In genomic region chr3:47140973-47141461, GRCh38 we compare ENCODE assay signal across 8 cellular contexts. TPM values are rescaled to one million over a fixed set of nuclear protein-coding genes. Genes with fewer than 3 reads are reported as not detected.
A peak's percentile ranks its signal among the peaks of the same experiment; 100 is the strongest.
DNase-seq lines count a peak whose midpoint lies in the region; ATAC-seq and TF ChIP-seq lines count a peak whose summit lies in the region.
"Not testable (repeated sequence)": the region's sequence is repeated elsewhere in the genome, so short reads cannot be mapped to it uniquely, and the experiment has no call there.

No MANE protein-coding gene starts in this region.

- H3K4me2 ChIP-seq in KMS-11: 0 out of 2 replicates have a peak overlapping the region, but pooled peaks have one; percentile 25

- H3K27ac ChIP-seq in KMS-11: not testable (repeated sequence)

- H3K36me3 Mint-ChIP-seq in activated CD4-positive, alpha-beta T cell treated with anti-CD3 and anti-CD28 coated beads, Interleukin-2, amount 10 ng/mL, durations not matched to agents 7 days and 5 days (ENCODE audit: low read depth); osteocyte (ENCODE audit: unreplicated experiment): not testable (repeated sequence)

- H3K79me2 ChIP-seq in KMS-11 (ENCODE audit: insufficient read depth, low read depth): peaks cover 54% of the 10 kb centered on the region; the same call in 1 of the 2 replicates

- H3K4me3 ChIP-seq in KMS-11 (IDR thresholded peaks at IDR 0.05; ENCODE audit: insufficient read depth, low read depth, low read length): not testable (repeated sequence)

- H3K9ac ChIP-seq in KMS-11: not testable (repeated sequence)

- peak overlapping the region; percentile 22 for H3K4me3 Mint-ChIP-seq in activated CD4-positive, alpha-beta T cell treated with anti-CD3 and anti-CD28 coated beads, Interleukin-2, amount 10 ng/mL, durations not matched to agents 7 days and 5 days
- not testable (repeated sequence) for H3K4me3 Mint-ChIP-seq in osteocyte (ENCODE audit: unreplicated experiment)

- ATAC-seq in GM19025 (IDR thresholded peaks at IDR 0.05; ENCODE audit: low read depth, unreplicated experiment): peak; percentile 87
- ATAC-seq in GM21717 (IDR thresholded peaks at IDR 0.05; ENCODE audit: unreplicated experiment): peak; percentile 71
- ATAC-seq in HG03064 (IDR thresholded peaks at IDR 0.05; ENCODE audit: low read depth, unreplicated experiment): peak; percentile 78

- TF ChIP-seq POLR2A in erythroblast (IDR thresholded peaks at IDR 0.05; ENCODE audit: low read length): not testable (repeated sequence)

- not testable (repeated sequence) for H3K27me3 ChIP-seq in KMS-11 (ENCODE audit: insufficient read depth, low read depth)

- not testable (repeated sequence) for TF ChIP-seq CTCF in KMS-11 (conservative IDR thresholded peaks at IDR 0.05; ENCODE audit: low read depth, low read length); osteocyte (IDR thresholded peaks at IDR 0.05)

- not testable (repeated sequence) for H3K9me3 Mint-ChIP-seq in activated CD4-positive, alpha-beta T cell treated with anti-CD3 and anti-CD28 coated beads, Interleukin-2, amount 10 ng/mL, durations not matched to agents 7 days and 5 days; osteocyte (ENCODE audit: unreplicated experiment)

- H3K27me3 Mint-ChIP-seq in activated CD4-positive, alpha-beta T cell treated with anti-CD3 and anti-CD28 coated beads, Interleukin-2, amount 10 ng/mL, durations not matched to agents 7 days and 5 days; osteocyte (ENCODE audit: unreplicated experiment): not testable (repeated sequence)

- peaks cover 16% of the 10 kb centered on the region for H3K4me1 ChIP-seq in KMS-11 (ENCODE audit: low read depth, poor library complexity, severe bottlenecking)

- not testable (repeated sequence) for H3K36me3 ChIP-seq in KMS-11 (ENCODE audit: insufficient read depth)

- H3K27ac Mint-ChIP-seq in activated CD4-positive, alpha-beta T cell treated with anti-CD3 and anti-CD28 coated beads, Interleukin-2, amount 10 ng/mL, durations not matched to agents 7 days and 5 days: peak overlapping the region; percentile 72
- peak overlapping the region; percentile 60 for H3K27ac Mint-ChIP-seq in osteocyte (ENCODE audit: unreplicated experiment)

- not testable (repeated sequence) for H2AFZ ChIP-seq in KMS-11 (ENCODE audit: low read depth)

- POLR2A ChIA-PET in activated CD4-positive, alpha-beta T cell treated with anti-CD3 and anti-CD28 coated beads, Interleukin-2, amount 10 ng/mL, durations not matched to agents 7 days and 5 days (lab: Charles Lee): not testable (repeated sequence)

- CTCF ChIA-PET in activated CD4-positive, alpha-beta T cell treated with anti-CD3 and anti-CD28 coated beads, Interleukin-2, amount 10 ng/mL, durations not matched to agents 7 days and 5 days (lab: Charles Lee): interaction anchor here (1.3 kb wide), 1 partner anchor 23 kb away, joined by 3 read pairs; the partner anchor contains the start of gene SETD2

- not testable (repeated sequence) for H4K20me1 ChIP-seq in KMS-11 (ENCODE audit: insufficient read depth)

- peaks cover 37% of the 10 kb centered on the region for H3K4me1 Mint-ChIP-seq in activated CD4-positive, alpha-beta T cell treated with anti-CD3 and anti-CD28 coated beads, Interleukin-2, amount 10 ng/mL, durations not matched to agents 7 days and 5 days
- H3K4me1 Mint-ChIP-seq in osteocyte (ENCODE audit: unreplicated experiment): peaks cover 21% of the 10 kb centered on the region

- DNase-seq in DMS53 treated with DMSO at 0.1 percent for 48 hours (lab: John Stamatoyannopoulos, UW; ENCODE audit: unreplicated experiment) (peak; percentile 13), erythroblast (lab: John Stamatoyannopoulos, UW) (peak; percentile 38 to 67)
- DNase-seq in activated CD4-positive, alpha-beta T cell treated with anti-CD3 and anti-CD28 coated beads, Interleukin-2, amount 10 ng/mL, durations not matched to agents 7 days and 5 days: peak; percentile 16
- DNase-seq in osteocyte (ENCODE audit: extremely low spot score, unreplicated experiment): not testable (repeated sequence)

RNA-seq across cellular contexts. Expression of gene SETD2, which starts 22.9 kb away (rescaled TPM):
- total RNA-seq in activated CD4-positive, alpha-beta T cell treated with anti-CD3 and anti-CD28 coated beads, Interleukin-2, amount 10 ng/mL, durations not matched to agents 7 days and 5 days: 10 to 100 TPM; 44.4 to 48.3 TPM
- 45.0 and 47.1 TPM in 2 replicates for total RNA-seq in osteocyte
